Comparison of ENCODE assay signal across 8 cellular contexts in the genomic region with DNA sequence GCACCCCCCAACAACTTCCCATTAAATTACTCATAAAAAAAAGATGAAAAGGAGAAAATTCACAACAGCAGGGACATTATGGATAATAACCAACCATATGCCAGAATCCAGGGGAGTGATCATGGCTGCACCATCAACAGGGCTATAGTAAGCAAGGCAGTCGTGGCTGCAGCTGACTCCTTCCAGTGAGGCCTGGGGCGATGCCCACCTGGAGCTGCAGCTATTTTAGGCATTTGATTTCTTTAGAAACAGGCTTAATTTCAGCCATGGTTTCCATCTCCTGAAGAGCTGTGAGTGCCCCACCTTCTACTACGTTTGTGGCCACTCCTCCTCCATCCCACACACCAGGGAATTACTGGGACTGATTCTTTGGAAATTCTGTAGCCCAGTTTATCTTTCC.
"Had no signal": no experiment of that assay in that cellular context is flagged by ENCODE, and none has a peak within 500 bp of the region (broad histone marks: within the 10 kb centered on the region; RNA-seq: fewer than 3 reads in every experiment).

No MANE protein-coding gene starts in this region.

- H3K4me3 ChIP-seq: GM23248, HAP-1 had no signal

- DNase-seq: GM23248, HFFc6, KBM-7 had no signal

- H3K4me1 Mint-ChIP-seq: IgD-negative memory B cell had no signal

- ATAC-seq: HCT116, HepG2 had no signal

- H3K36me3 ChIP-seq: HAP-1 had no signal

- H3K9me3 ChIP-seq: HAP-1 had no signal

- H3K27ac ChIP-seq: GM23248, HL-60 had no signal

- H2AFZ ChIP-seq: GM23248 had no signal

- H3K4me3 Mint-ChIP-seq: HFFc6, IgD-negative memory B cell had no signal

- H3K4me1 ChIP-seq: HAP-1 had no signal

- H3K9me3 Mint-ChIP-seq: HFFc6, IgD-negative memory B cell had no signal

- H3K27ac Mint-ChIP-seq: HFFc6, IgD-negative memory B cell had no signal
